ENCODE assay signal across 7 cellular contexts in genomic region chr19:40592170-40592569, GRCh38. TPM values are rescaled to one million over a fixed set of nuclear protein-coding genes. Genes with fewer than 3 reads are reported as not detected.
DNase-seq lines count a peak whose midpoint lies in the region; ATAC-seq, FAIRE-seq and TF ChIP-seq lines count a peak whose summit lies in the region.

No MANE protein-coding gene starts in this region.

- TF ChIP-seq CTCF in ascending aorta (IDR thresholded peaks at IDR 0.05): no peak

- no peak overlapping the region for H3K4me3 ChIP-seq in ascending aorta

- ATAC-seq in GM18861 (IDR thresholded peaks at IDR 0.05; ENCODE audit: unreplicated experiment) (no peak), GM21786 (IDR thresholded peaks at IDR 0.05; ENCODE audit: unreplicated experiment) (no peak)

- no peaks in the 10 kb centered on the region for H3K9me3 ChIP-seq in ascending aorta

- H3K4me1 ChIP-seq in ascending aorta: peaks cover 2 to 5% of the 10 kb centered on the region in 2 donors

- no peak for TF ChIP-seq POLR2A in GM12891 (IDR thresholded peaks at IDR 0.05; ENCODE audit: low read depth, low read length)

- peaks cover 10 to 16% of the 10 kb centered on the region in 2 donors for H3K36me3 ChIP-seq in ascending aorta

- intact Hi-C loops in ascending aorta (cut with DNase I): loop anchor here (10.0 kb wide), 1 partner anchor 287 kb away; no protein-coding TSS in a partner anchor

- peak overlapping the region; percentile 18 for H3K27ac ChIP-seq in layer of hippocampus (ENCODE audit: low read depth, low read length)
- no peak overlapping the region for H3K27ac ChIP-seq in ascending aorta

- H3K27me3 ChIP-seq in layer of hippocampus (ENCODE audit: control insufficient read depth, insufficient read depth, low read length) (no peaks in the 10 kb centered on the region), ascending aorta (no peaks in the 10 kb centered on the region)

- peak; percentile 69 for DNase-seq in GM12891 (ENCODE audit: insufficient read length, low spot score)
- DNase-seq in NCI-H1105 (lab: John Stamatoyannopoulos, UW): peak; percentile 24
- DNase-seq in ascending aorta (ENCODE audit: low spot score in 2 of 2): no peak

- FAIRE-seq in GM12891 (lab: Jason Lieb, UNC): peak; percentile 84
- FAIRE-seq in TTC549 (lab: Jason Lieb, UNC): peak; percentile 85

TF ChIP-seq in GM12891, 5 proteins besides CTCF, POLR2A, EP300 and RAD21:
- TF ChIP-seq POLR2AphosphoS5 (IDR thresholded peaks at IDR 0.05; ENCODE audit: low read depth, low read length): no peak
- TF ChIP-seq PAX5 (IDR thresholded peaks at IDR 0.05; ENCODE audit: insufficient read depth, low read length, severe bottlenecking): no peak
- no peak for TF ChIP-seq POU2F2 (IDR thresholded peaks at IDR 0.05; ENCODE audit: low read depth, low read length)
- TF ChIP-seq SPI1 (IDR thresholded peaks at IDR 0.05; ENCODE audit: low read depth, low read length): no peak
- TF ChIP-seq TAF1 (IDR thresholded peaks at IDR 0.05; ENCODE audit: low read depth, low read length): no peak

RNA-seq across cellular contexts. Expression of gene LTBP4, which starts 9.0 kb away (rescaled TPM):
- polyA plus RNA-seq in GM12891 (2012; ENCODE audit: low read depth, missing spikeins): 15.3 TPM
- 691 TPM for total RNA-seq in ascending aorta

RNA-seq across cellular contexts. Expression of gene SHKBP1, which starts 15.5 kb away (rescaled TPM):
- polyA plus RNA-seq in GM12891 (2012; ENCODE audit: low read depth, missing spikeins): 61.3 TPM
- 192 TPM for total RNA-seq in ascending aorta

Comparison
In these comparisons a context has a peak if more than half of its experiments do, and no peak if none do; other contexts are left out.
1. DNase-seq: peak in GM12891 (single experiment) and NCI-H1105 (single experiment); none in ascending aorta (0 of 2).